In the genomic region with DNA sequence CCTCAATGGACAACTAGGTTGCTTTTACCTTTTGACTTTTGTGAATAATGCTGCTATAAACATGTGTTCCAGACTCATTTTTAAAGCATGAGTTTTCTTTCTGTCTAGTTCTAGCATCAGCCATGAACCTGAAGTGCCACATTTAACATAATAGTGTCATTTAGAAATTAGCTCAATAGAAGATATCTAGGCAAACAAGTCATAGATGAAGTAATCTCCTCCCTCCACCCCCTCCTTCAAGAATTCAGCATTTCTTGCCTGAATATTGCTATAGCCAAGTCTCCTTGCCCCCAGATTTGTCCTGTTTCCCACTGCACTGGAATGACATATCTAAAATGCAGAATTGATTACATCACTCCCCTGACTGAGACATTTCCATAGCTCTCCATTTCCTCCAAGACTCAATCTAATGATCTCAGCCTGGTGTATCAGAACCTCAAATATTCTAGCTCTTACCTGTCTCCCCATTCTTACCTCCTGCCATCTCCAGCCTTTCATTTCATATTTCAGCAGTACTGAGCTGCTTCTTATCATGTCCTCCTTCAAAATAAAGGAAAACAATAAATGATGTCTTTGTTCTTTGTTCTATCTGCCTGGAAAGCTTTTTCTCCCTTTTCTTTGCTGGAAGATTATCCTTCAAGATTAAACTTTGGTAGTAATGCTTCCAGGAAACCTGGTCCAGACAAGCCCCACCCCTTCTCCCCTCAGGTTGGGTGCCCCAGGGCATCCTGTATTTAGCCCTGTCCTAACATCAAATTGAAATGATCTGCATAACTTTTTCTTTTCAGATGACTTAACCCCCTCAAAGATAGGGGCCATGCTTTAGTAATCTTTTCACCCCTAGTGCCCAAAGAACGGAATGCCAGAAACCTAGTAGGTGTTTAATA, we compare ENCODE assay signal across 2 cellular contexts.
TF ChIP-seq lines count a peak whose summit lies in the region.

No MANE protein-coding gene starts in this region.

TF ChIP-seq in HepG2, 621 proteins besides CTCF, POLR2A, EP300 and RAD21:
- TF ChIP-seq ATF7 (IDR thresholded peaks at IDR 0.05) (0 out of 2 replicates have a peak, but pooled peaks have one; percentile 5), ATF7 (CRISPR knock-in tag; IDR thresholded peaks at IDR 0.05) (no peak), KLF11 (CRISPR knock-in tag; IDR thresholded peaks at IDR 0.05) (no peak), ZFP41 (CRISPR knock-in tag; IDR thresholded peaks at IDR 0.05; ENCODE audit: borderline replicate concordance) (no peak), ZBTB10 (CRISPR knock-in tag; IDR thresholded peaks at IDR 0.05; ENCODE audit: borderline replicate concordance) (no peak), ZNF138 (CRISPR knock-in tag; IDR thresholded peaks at IDR 0.05; ENCODE audit: low read depth) (no peak)

TF ChIP-seq in K562, 482 proteins besides CTCF, POLR2A, EP300 and RAD21:
- TF ChIP-seq, protein P1, sequence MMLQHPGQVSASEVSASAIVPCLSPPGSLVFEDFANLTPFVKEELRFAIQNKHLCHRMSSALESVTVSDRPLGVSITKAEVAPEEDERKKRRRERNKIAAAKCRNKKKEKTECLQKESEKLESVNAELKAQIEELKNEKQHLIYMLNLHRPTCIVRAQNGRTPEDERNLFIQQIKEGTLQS (IDR thresholded peaks at IDR 0.05) = 0 out of 2 replicates have a peak, but pooled peaks have one; percentile 20
- TF ChIP-seq, protein P1 (CRISPR knock-in tag; conservative IDR thresholded peaks at IDR 0.05) = no peak
- TF ChIP-seq, protein P2, sequence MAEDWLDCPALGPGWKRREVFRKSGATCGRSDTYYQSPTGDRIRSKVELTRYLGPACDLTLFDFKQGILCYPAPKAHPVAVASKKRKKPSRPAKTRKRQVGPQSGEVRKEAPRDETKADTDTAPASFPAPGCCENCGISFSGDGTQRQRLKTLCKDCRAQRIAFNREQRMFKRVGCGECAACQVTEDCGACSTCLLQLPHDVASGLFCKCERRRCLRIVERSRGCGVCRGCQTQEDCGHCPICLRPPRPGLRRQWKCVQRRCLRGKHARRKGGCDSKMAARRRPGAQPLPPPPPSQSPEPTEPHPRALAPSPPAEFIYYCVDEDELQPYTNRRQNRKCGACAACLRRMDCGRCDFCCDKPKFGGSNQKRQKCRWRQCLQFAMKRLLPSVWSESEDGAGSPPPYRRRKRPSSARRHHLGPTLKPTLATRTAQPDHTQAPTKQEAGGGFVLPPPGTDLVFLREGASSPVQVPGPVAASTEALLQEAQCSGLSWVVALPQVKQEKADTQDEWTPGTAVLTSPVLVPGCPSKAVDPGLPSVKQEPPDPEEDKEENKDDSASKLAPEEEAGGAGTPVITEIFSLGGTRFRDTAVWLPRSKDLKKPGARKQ (CRISPR knock-in tag; IDR thresholded peaks at IDR 0.05) = no peak
